ENCODE assay signal across 8 cellular contexts in the genomic region with DNA sequence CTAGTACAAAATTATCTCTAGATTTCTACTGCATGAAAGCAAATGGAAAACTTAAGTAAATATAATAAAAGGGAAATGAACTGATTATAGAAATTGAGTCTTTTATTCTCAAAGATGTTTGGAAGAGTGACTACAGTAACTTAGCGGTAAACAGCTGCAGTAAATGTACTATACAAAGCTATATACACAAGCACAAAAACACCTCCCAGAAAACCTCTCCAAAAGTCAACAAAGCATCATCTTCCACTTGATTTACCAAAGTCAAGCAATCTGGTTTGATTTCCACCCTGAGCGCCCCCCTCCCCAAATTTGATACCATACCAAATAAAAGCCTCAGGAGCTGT. TPM values are rescaled to one million over a fixed set of nuclear protein-coding genes. Genes with fewer than 3 reads are reported as not detected.
DNase-seq lines count a peak whose midpoint lies in the region; ATAC-seq and TF ChIP-seq lines count a peak whose summit lies in the region.

No MANE protein-coding gene starts in this region.

- TF ChIP-seq CTCF in AG04449 (IDR thresholded peaks at IDR 0.05; ENCODE audit: insufficient read depth, low read length, missing control alignments) = no peak
- TF ChIP-seq CTCF in HFFc6 (IDR thresholded peaks at IDR 0.05) = no peak
- TF ChIP-seq CTCF in activated B cell treated with CpG ODN at 0.5 μM for 24 hours (IDR thresholded peaks at IDR 0.05) = no peak
- no peak for TF ChIP-seq CTCF in omental fat pad (IDR thresholded peaks at IDR 0.05)

- no peak for DNase-seq in AG04449 (ENCODE audit: low read depth, low spot score)
- no peak for DNase-seq in HFFc6
- DNase-seq in activated B cell treated with CpG ODN at 0.5 μM for 24 hours = no peak
- no peak for DNase-seq in immature natural killer cell
- DNase-seq in AG08395 (ENCODE audit: low spot score) = no peak
- no peak for DNase-seq in superior temporal gyrus (ENCODE audit: extremely low spot score)
- no peak for DNase-seq in omental fat pad (ENCODE audit: low spot score)

- H3K27ac Mint-ChIP-seq in HFFc6 (peak overlapping the region; percentile 99), activated B cell treated with CpG ODN at 0.5 μM for 24 hours (peak overlapping the region; percentile 100), immature natural killer cell (peak overlapping the region; percentile 93 to 100 (median 99))

- H3K4me3 ChIP-seq in AG04449 (ENCODE audit: low read depth, low read length) = peak overlapping the region; percentile 2; the same call in 1 of the 2 replicates

- H3K27me3 Mint-ChIP-seq in HFFc6 (ENCODE audit: insufficient read depth) (peaks cover 2% of the 10 kb centered on the region; the same call in 1 of the 2 replicates), activated B cell treated with CpG ODN at 0.5 μM for 24 hours (no peaks in the 10 kb centered on the region), immature natural killer cell (ENCODE audit: low read depth in 3 of 3) (peaks cover 27 to 36% (median 30%) of the 10 kb centered on the region in 3 donors)

- ATAC-seq in activated B cell treated with CpG ODN at 0.5 μM for 24 hours (ENCODE audit: low read depth) (no peak), GM21619 (IDR thresholded peaks at IDR 0.05; ENCODE audit: unreplicated experiment) (no peak), omental fat pad (ENCODE audit: low FRiP score) (no peak)

- H3K9me3 Mint-ChIP-seq in HFFc6 (no peaks in the 10 kb centered on the region), activated B cell treated with CpG ODN at 0.5 μM for 24 hours (no peaks in the 10 kb centered on the region), immature natural killer cell (peaks cover 0 to 1% (median 0%) of the 10 kb centered on the region in 6 donors)

- H3K36me3 Mint-ChIP-seq in HFFc6 (ENCODE audit: low read depth) (peaks cover 11% of the 10 kb centered on the region; the same call in 1 of the 2 replicates), activated B cell treated with CpG ODN at 0.5 μM for 24 hours (ENCODE audit: low read depth) (peaks cover 49% of the 10 kb centered on the region), immature natural killer cell (peaks cover 4 to 11% (median 6%) of the 10 kb centered on the region in 3 donors)

- H3K4me3 Mint-ChIP-seq in HFFc6 = peak overlapping the region; percentile 97
- peak overlapping the region; percentile 99 for H3K4me3 Mint-ChIP-seq in activated B cell treated with CpG ODN at 0.5 μM for 24 hours
- peak overlapping the region; percentile 90 to 98 (median 98) for H3K4me3 Mint-ChIP-seq in immature natural killer cell

- CTCF ChIA-PET in AG04449 (lab: Yijun Ruan, JAX) = interaction anchor here (0.8 to 1.8 kb wide), 3 partner anchors 8 to 80 kb away, joined by 3 to 4 read pairs (median 3); no protein-coding TSS in a partner anchor
- CTCF ChIA-PET in activated B cell treated with CpG ODN at 0.5 μM for 24 hours (lab: Charles Lee) = interaction anchor here (0.8 to 1.4 kb wide), 2 partner anchors 38 to 180 kb away, joined by 3 to 4 read pairs; no protein-coding TSS in a partner anchor

- H3K4me1 Mint-ChIP-seq in HFFc6 (ENCODE audit: low read depth) = peaks cover 57% of the 10 kb centered on the region
- peaks cover 72% of the 10 kb centered on the region for H3K4me1 Mint-ChIP-seq in activated B cell treated with CpG ODN at 0.5 μM for 24 hours
- H3K4me1 Mint-ChIP-seq in immature natural killer cell = peaks cover 67 to 69% of the 10 kb centered on the region in 2 donors

- POLR2A ChIA-PET in AG04449 (lab: Yijun Ruan, JAX) (no interaction called here), activated B cell treated with CpG ODN at 0.5 μM for 24 hours (lab: Charles Lee) (interaction anchor here (0.7 to 1.2 kb wide), 3 partner anchors 51 to 180 kb away, joined by 3 read pairs; no protein-coding TSS in a partner anchor)

- intact Hi-C loops in activated B cell treated with CpG ODN at 0.5 μM for 24 hours (cut with micrococcal nuclease) = no loop called here

RNA-seq across cellular contexts. Expression of a gene that starts 2.7 kb away (rescaled TPM):
- 10 to 100 TPM; 15.1 to 18.5 (median 16.4) TPM for total RNA-seq in HFFc6 (2021; fragmentation: NEBNext Ultra II Directional; extraction: Animal tissue kit (Norgen Biotek cat#: 25700))
- total RNA-seq in activated B cell treated with CpG ODN at 0.5 μM for 24 hours = 67.4 and 91.4 TPM in 2 replicates
- 10 to 100 TPM; 22.5 to 32.6 (median 24.1) TPM for polyA plus RNA-seq in immature natural killer cell
- total RNA-seq in omental fat pad = 10 to 100 TPM; 22.2 to 51.2 (median 30.6) TPM
